In the genomic region with DNA sequence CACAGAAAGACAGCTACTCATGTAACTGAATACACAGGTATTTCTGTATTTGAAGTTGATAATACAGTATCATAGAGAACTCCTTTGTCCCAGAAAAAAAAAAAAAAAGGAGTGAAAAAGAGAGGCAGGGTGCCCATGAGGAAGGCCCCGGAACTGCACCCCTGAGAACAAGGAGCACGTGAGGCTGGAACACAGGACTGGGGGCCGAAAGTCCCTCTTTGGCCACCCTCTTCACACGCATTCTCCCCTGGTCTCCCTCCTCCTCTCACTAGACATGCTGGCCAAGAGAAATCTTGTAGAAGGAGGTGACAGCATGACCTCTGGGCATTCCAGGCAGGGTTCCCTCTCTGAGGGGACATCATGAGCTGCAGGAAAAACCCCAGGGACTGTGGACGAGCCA, we compare ENCODE assay signal across 12 cellular contexts.
A peak's percentile ranks its signal among the peaks of the same experiment; 100 is the strongest.
DNase-seq lines count a peak whose midpoint lies in the region; ATAC-seq and TF ChIP-seq lines count a peak whose summit lies in the region.
"Had no signal": no experiment of that assay in that cellular context is flagged by ENCODE, and none has a peak within 500 bp of the region (broad histone marks: within the 10 kb centered on the region; RNA-seq: fewer than 3 reads in every experiment).

No MANE protein-coding gene starts in this region.

- TF ChIP-seq CTCF in cardiac fibroblast (IDR thresholded peaks at IDR 0.05; ENCODE audit: low read depth, low read length) (peak; percentile 26), kidney epithelial cell (IDR thresholded peaks at IDR 0.05; ENCODE audit: insufficient read depth, low read length, poor library complexity, severe bottlenecking) (peak; percentile 35), type B pancreatic cell (conservative IDR thresholded peaks at IDR 0.05) (peak; percentile 69)

- no peaks in the 10 kb centered on the region for H3K27me3 ChIP-seq in kidney epithelial cell (ENCODE audit: control insufficient read depth, insufficient read depth, low read length)
- H3K27me3 ChIP-seq: uterus had no signal

- peak overlapping the region; percentile 80 to 90 for H3K27ac Mint-ChIP-seq in activated naive CD4-positive, alpha-beta T cell treated with anti-CD3 and anti-CD28 coated beads, Interleukin-2, amount 50 U/mL, for 72 hours
- no peak overlapping the region for H3K27ac Mint-ChIP-seq in activated naive CD4-positive, alpha-beta T cell treated with anti-CD3 and anti-CD28 coated beads, Interleukin-2, amount 10 ng/mL, durations not matched to agents 7 days and 5 days
- peak overlapping the region; percentile 64 for H3K27ac Mint-ChIP-seq in type B pancreatic cell

- no peak for DNase-seq in activated naive CD4-positive, alpha-beta T cell treated with anti-CD3 and anti-CD28 coated beads, Interleukin-2, amount 50 U/mL, for 72 hours (ENCODE audit: low spot score in 2 of 2)
- no peak for DNase-seq in activated naive CD4-positive, alpha-beta T cell treated with anti-CD3 and anti-CD28 coated beads, Interleukin-2, amount 10 ng/mL, durations not matched to agents 7 days and 5 days
- DNase-seq in cardiac fibroblast (ENCODE audit: low read depth in 2 of 2) (no peak), kidney epithelial cell (ENCODE audit: low read depth) (no peak), type B pancreatic cell (ENCODE audit: extremely low spot score, unreplicated experiment) (no peak), NCI-H345 treated with DMSO at 0.1 percent for 48 hours (lab: John Stamatoyannopoulos, UW; ENCODE audit: unreplicated experiment) (no peak)
- DNase-seq: activated CD8-positive, alpha-beta memory T cell treated with anti-CD3 and anti-CD28 coated beads for 24 hours; lower lobe of right lung; stimulated activated CD4-positive, alpha-beta T cell treated with anti-CD3 and anti-CD28 coated beads, Interleukin-4, amount 100 ng/mL, for 1 hour; uterus had no signal

- ATAC-seq in activated naive CD4-positive, alpha-beta T cell treated with anti-CD3 and anti-CD28 coated beads, Interleukin-2, amount 50 U/mL, for 72 hours, result no peak
- ATAC-seq in HG02938 (IDR thresholded peaks at IDR 0.05; ENCODE audit: unreplicated experiment), result no peak
- ATAC-seq in GM18502 (IDR thresholded peaks at IDR 0.05; ENCODE audit: poor library complexity, unreplicated experiment), result no peak
- ATAC-seq: lower lobe of right lung had no signal

- no peak overlapping the region for H3K4me3 Mint-ChIP-seq in activated naive CD4-positive, alpha-beta T cell treated with anti-CD3 and anti-CD28 coated beads, Interleukin-2, amount 10 ng/mL, durations not matched to agents 7 days and 5 days
- H3K4me3 Mint-ChIP-seq in type B pancreatic cell, result no peak overlapping the region

- no peaks in the 10 kb centered on the region for H3K36me3 ChIP-seq in kidney epithelial cell (ENCODE audit: control insufficient read depth, insufficient read depth, low read length)
- H3K36me3 ChIP-seq: uterus had no signal

- no peak overlapping the region for H3K4me3 ChIP-seq in cardiac fibroblast (replicated peaks in 1 of 2; ENCODE audit: low read depth in 2 of 2, low read length in 2 of 2)
- H3K4me3 ChIP-seq in kidney epithelial cell (ENCODE audit: low read depth, low read length), result no peak overlapping the region
- H3K4me3 ChIP-seq: lower lobe of right lung, uterus had no signal

- no peaks in the 10 kb centered on the region for H3K4me1 Mint-ChIP-seq in activated naive CD4-positive, alpha-beta T cell treated with anti-CD3 and anti-CD28 coated beads, Interleukin-2, amount 10 ng/mL, durations not matched to agents 7 days and 5 days
- peaks cover 45% of the 10 kb centered on the region for H3K4me1 Mint-ChIP-seq in type B pancreatic cell (ENCODE audit: unreplicated experiment)

- H3K27me3 Mint-ChIP-seq in activated naive CD4-positive, alpha-beta T cell treated with anti-CD3 and anti-CD28 coated beads, Interleukin-2, amount 10 ng/mL, durations not matched to agents 7 days and 5 days, result no peaks in the 10 kb centered on the region
- H3K27me3 Mint-ChIP-seq in type B pancreatic cell, result no peaks in the 10 kb centered on the region

- H3K36me3 Mint-ChIP-seq in activated naive CD4-positive, alpha-beta T cell treated with anti-CD3 and anti-CD28 coated beads, Interleukin-2, amount 50 U/mL, for 72 hours, result peaks cover 12 to 39% of the 10 kb centered on the region in 2 donors
- H3K36me3 Mint-ChIP-seq in activated naive CD4-positive, alpha-beta T cell treated with anti-CD3 and anti-CD28 coated beads, Interleukin-2, amount 10 ng/mL, durations not matched to agents 7 days and 5 days, result peaks cover 70% of the 10 kb centered on the region
- peaks cover 45% of the 10 kb centered on the region for H3K36me3 Mint-ChIP-seq in type B pancreatic cell

- H3K9me3 Mint-ChIP-seq in activated naive CD4-positive, alpha-beta T cell treated with anti-CD3 and anti-CD28 coated beads, Interleukin-2, amount 50 U/mL, for 72 hours, result no peaks in the 10 kb centered on the region
- H3K9me3 Mint-ChIP-seq in activated naive CD4-positive, alpha-beta T cell treated with anti-CD3 and anti-CD28 coated beads, Interleukin-2, amount 10 ng/mL, durations not matched to agents 7 days and 5 days, result no peaks in the 10 kb centered on the region
- no peaks in the 10 kb centered on the region for H3K9me3 Mint-ChIP-seq in type B pancreatic cell

- CTCF ChIA-PET in activated naive CD4-positive, alpha-beta T cell treated with anti-CD3 and anti-CD28 coated beads, Interleukin-2, amount 10 ng/mL, durations not matched to agents 7 days and 5 days (lab: Charles Lee), result interaction anchor here (0.7 to 1.5 kb wide), 4 partner anchors 10 to 410 kb away, joined by 3 to 4 read pairs (median 3); a partner anchor contains a TSS
